8 cellular contexts compared by ENCODE assay signal in the genomic region with DNA sequence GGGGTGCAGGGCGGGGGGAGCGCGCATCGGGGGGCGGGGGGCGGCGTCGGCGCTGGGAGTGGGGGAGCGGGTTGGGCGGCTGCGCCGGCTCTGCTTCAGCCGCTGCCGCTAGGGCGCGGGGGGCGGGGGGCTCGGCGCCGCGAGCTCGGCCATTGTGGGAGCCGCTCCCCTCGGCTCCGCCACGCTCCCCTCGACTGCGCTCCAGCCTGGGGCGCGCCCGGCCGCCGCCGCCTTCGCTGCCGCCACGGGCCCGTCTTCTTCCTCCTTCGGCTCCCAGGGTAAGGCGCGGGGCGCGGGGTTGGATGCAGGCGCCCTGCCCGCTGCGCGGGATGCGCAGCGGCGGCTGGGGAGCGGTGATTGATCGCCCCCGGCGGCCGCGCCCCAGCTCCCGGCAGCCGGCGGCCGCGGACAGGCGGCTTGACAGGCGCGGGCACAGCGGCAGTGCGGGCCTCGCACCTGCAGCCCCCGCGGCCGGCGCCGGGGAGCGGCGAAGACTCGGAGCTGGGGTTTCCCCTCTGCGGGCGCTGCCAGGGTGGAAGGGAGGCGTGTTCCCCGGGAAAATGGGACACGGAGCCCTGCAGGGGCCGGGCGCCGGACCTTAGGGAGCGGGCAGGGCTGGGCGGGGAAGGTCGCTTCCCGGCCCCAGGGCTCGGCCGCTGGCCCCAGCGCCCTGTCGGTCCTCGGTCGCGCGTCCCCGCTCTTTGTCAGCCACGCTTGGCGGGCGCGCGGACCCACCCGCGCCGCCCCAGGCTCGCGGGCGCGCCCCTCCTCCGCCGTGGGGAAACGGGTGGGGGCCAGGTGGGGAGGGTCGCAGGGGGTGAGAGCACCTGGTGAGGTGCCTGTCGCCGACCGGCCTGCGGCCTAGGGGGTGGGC. TPM values are rescaled to one million over a fixed set of nuclear protein-coding genes. Genes with fewer than 3 reads are reported as not detected.
DNase-seq lines count a peak whose midpoint lies in the region; ATAC-seq and TF ChIP-seq lines count a peak whose summit lies in the region.

No MANE protein-coding gene starts in this region.

- no peak for TF ChIP-seq EP300 in neural cell (conservative IDR thresholded peaks at IDR 0.05; ENCODE audit: poor library complexity, severe bottlenecking)

- peaks cover 36% of the 10 kb centered on the region for H3K79me2 ChIP-seq in neural cell (replicated peaks; ENCODE audit: insufficient read depth, low read length)

- H3K27ac ChIP-seq in VCaP (peak overlapping the region; percentile 24; the same call in 1 of the 2 replicates), neural cell (ENCODE audit: low read length) (peak overlapping the region; percentile 85)

- ATAC-seq in esophagus mucosa (peak; percentile 39), HG02678 (IDR thresholded peaks at IDR 0.05; ENCODE audit: unreplicated experiment) (no peak), GM19397 (IDR thresholded peaks at IDR 0.05; ENCODE audit: unreplicated experiment) (no peak), GM18511 (IDR thresholded peaks at IDR 0.05; ENCODE audit: unreplicated experiment) (no peak)

- peak; percentile 58 for DNase-seq in AG08396 (ENCODE audit: low spot score)
- peak; percentile 69 for DNase-seq in GM20000 (ENCODE audit: low spot score)

- H3K9ac ChIP-seq in neural cell (ENCODE audit: low read length), result peak overlapping the region; percentile 96

- H3K4me2 ChIP-seq in neural cell (ENCODE audit: low read length), result no peak overlapping the region

- H3K27me3 ChIP-seq in neural cell (ENCODE audit: insufficient read depth, low read depth, low read length), result no peaks in the 10 kb centered on the region

- H4K20me1 ChIP-seq in neural cell (ENCODE audit: insufficient read depth), result peaks cover 12% of the 10 kb centered on the region

- TF ChIP-seq RAD21 in neural cell (conservative IDR thresholded peaks at IDR 0.05), result peak; percentile 16

- no peaks in the 10 kb centered on the region for H3F3A ChIP-seq in neural cell (ENCODE audit: insufficient read depth, low read length, poor library complexity, severe bottlenecking)

- H3K9me2 ChIP-seq in neural cell (ENCODE audit: insufficient read depth, low read length), result no peaks in the 10 kb centered on the region

- no peaks in the 10 kb centered on the region for H3K9me3 ChIP-seq in neural cell (ENCODE audit: low read length)

- no peaks in the 10 kb centered on the region for H3K36me3 ChIP-seq in neural cell (ENCODE audit: insufficient read depth, low read length)

- peak overlapping the region; percentile 96 for H3K4me3 ChIP-seq in neural cell (ENCODE audit: low read length)

- no peak for TF ChIP-seq CTCF in GM20000 (IDR thresholded peaks at IDR 0.05; ENCODE audit: extremely low read depth, missing control alignments)
- TF ChIP-seq CTCF in VCaP (conservative IDR thresholded peaks at IDR 0.05), result no peak
- peak; percentile 47 for TF ChIP-seq CTCF in neural cell (IDR thresholded peaks at IDR 0.05; ENCODE audit: poor library complexity, severe bottlenecking)

- peak overlapping the region; percentile 45 for H2AFZ ChIP-seq in neural cell (ENCODE audit: low read depth, low read length)

TF ChIP-seq in neural cell, 6 proteins besides CTCF, POLR2A, EP300 and RAD21:
- peak; percentile 90 for TF ChIP-seq POLR2AphosphoS5 (IDR thresholded peaks at IDR 0.05)
- TF ChIP-seq REST (IDR thresholded peaks at IDR 0.05; ENCODE audit: borderline replicate concordance), result peak; percentile 8
- TF ChIP-seq TAF1 (IDR thresholded peaks at IDR 0.05; ENCODE audit: low read depth), result peak; percentile 1
- TF ChIP-seq MXI1 (conservative IDR thresholded peaks at IDR 0.05; ENCODE audit: poor library complexity, severe bottlenecking), result peak; percentile 62
- no peak for TF ChIP-seq SMC3 (conservative IDR thresholded peaks at IDR 0.05; ENCODE audit: poor library complexity)
- no peak for TF ChIP-seq EZH2 (IDR thresholded peaks at IDR 0.05; ENCODE audit: borderline replicate concordance, insufficient read depth, low read length, poor library complexity, severe bottlenecking)

RNA-seq across cellular contexts. Expression of gene NDUFS5, which starts 55.4 kb away (rescaled TPM):
- 165 TPM for total RNA-seq in esophagus mucosa
- polyA plus RNA-seq in neural cell, result 848 and 1,398 TPM in 2 replicates
- polyA minus RNA-seq in neural cell, result 252 and 303 TPM in 2 replicates
